8 cellular contexts compared by ENCODE assay signal in the genomic region with DNA sequence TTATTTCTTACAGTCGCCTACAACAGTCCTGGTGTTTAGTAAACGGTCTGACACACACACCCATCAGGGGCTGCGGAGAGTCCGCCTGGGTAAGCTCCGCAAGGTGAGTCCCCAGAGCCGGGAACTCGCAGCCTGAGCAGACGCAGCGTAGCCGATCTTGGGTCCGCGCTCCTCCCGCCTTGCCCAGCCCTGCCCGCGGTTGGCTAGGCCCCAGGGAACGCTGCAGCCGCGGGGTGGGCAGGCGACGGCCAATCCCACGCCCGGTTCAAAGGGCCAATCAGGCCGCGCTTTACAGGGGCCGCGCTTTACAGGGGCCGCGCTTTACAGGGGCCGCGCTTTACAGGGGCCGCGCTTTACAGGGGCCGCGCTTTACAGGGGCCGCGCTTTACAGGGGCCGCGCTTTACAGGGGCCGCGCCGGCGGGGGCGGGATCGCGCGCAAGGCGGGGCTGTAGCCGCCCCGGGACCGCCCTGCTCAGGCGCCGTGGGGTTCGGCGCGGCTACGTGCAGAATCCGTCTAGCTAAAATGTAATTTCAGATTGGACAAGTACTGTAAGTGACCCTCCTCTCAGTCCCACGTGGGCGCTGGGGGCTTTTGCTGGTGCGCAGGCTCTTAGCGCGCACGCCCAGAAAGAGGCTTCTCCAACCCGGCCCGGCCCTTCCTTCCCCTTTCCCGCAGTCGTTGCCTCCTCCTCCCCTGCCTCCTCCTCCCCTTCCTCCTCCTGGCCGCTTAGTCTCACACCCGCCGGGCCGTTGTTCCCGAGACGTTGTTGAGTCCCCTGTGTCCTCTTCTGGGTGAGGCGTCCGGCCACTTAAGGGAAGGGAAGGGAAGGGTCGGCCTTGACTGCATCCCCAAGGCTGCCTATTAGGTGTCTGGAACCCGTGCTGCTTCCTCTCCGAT. TPM values are rescaled to one million over a fixed set of nuclear protein-coding genes. Genes with fewer than 3 reads are reported as not detected.
DNase-seq lines count a peak whose midpoint lies in the region; ATAC-seq and TF ChIP-seq lines count a peak whose summit lies in the region.

A gene with protein sequence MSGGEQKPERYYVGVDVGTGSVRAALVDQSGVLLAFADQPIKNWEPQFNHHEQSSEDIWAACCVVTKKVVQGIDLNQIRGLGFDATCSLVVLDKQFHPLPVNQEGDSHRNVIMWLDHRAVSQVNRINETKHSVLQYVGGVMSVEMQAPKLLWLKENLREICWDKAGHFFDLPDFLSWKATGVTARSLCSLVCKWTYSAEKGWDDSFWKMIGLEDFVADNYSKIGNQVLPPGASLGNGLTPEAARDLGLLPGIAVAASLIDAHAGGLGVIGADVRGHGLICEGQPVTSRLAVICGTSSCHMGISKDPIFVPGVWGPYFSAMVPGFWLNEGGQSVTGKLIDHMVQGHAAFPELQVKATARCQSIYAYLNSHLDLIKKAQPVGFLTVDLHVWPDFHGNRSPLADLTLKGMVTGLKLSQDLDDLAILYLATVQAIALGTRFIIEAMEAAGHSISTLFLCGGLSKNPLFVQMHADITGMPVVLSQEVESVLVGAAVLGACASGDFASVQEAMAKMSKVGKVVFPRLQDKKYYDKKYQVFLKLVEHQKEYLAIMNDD (plus strand): TSS at position 737 of the 899 bp plus-strand sequence. CDS start 24,456 bp downstream, outside the sequence.

- DNase-seq in C1 segment of cervical spinal cord (lab: John Stamatoyannopoulos, UW), result peak; percentile 60 to 96 (median 84)
- peak; percentile 98 for DNase-seq in NCI-H748 (lab: John Stamatoyannopoulos, UW; ENCODE audit: unreplicated experiment)
- DNase-seq in activated CD4-positive, alpha-beta T cell treated with anti-CD3 and anti-CD28 coated beads, Interleukin-2, amount 50 U/mL, for 1 hour, result peak; percentile 71
- peak; percentile 99 for DNase-seq in dedifferentiated amniotic fluid mesenchymal stem cell (ENCODE audit: extremely low spot score)
- DNase-seq in left lung, result peak; percentile 99
- DNase-seq in stimulated activated CD4-positive, alpha-beta T cell treated with anti-CD3 and anti-CD28 coated beads, Interleukin-2, amount 100 ng/mL, for 4 hours (ENCODE audit: low read depth), result peak; percentile 54

- H3K36me3 ChIP-seq in left lung, result no peaks in the 10 kb centered on the region

- intact Hi-C loops in left lung (cut with DNase I), result loop anchor here in 1 of 2 donors (5.0 kb wide), 1 partner anchor 514 kb away; the partner anchor contains the start of gene JUN

- H3K4me3 ChIP-seq in left lung, result peak within 1 kb of the TSS; percentile 40 to 44

- ATAC-seq in GM19351 (IDR thresholded peaks at IDR 0.05; ENCODE audit: unreplicated experiment) (peak; percentile 91), HG03520 (IDR thresholded peaks at IDR 0.05; ENCODE audit: unreplicated experiment) (peak; percentile 94), left lung (peak; percentile 93)

- H3K27ac ChIP-seq in left lung, result peak within 1 kb of the TSS; percentile 98

- H3K4me1 ChIP-seq in left lung, result peaks cover 10 to 47% of the 10 kb centered on the region in 2 donors

- TF ChIP-seq CTCF in left lung (IDR thresholded peaks at IDR 0.05), result peak in 1 of 2 donors; percentile 9

- no peaks in the 10 kb centered on the region for H3K9me3 ChIP-seq in left lung

- no peaks in the 10 kb centered on the region for H3K27me3 ChIP-seq in left lung

RNA-seq across cellular contexts. Expression of the gene that starts here (rescaled TPM):
- total RNA-seq in left lung, result 10 to 100 TPM; 17.3 to 20.0 TPM

Comparison
In these comparisons a context has a peak if more than half of its experiments do, and no peak if none do; other contexts are left out.
1. Peak in every context shown above with its lines: DNase-seq, ATAC-seq, H3K4me3 ChIP-seq and H3K27ac ChIP-seq.